In the genomic region with DNA sequence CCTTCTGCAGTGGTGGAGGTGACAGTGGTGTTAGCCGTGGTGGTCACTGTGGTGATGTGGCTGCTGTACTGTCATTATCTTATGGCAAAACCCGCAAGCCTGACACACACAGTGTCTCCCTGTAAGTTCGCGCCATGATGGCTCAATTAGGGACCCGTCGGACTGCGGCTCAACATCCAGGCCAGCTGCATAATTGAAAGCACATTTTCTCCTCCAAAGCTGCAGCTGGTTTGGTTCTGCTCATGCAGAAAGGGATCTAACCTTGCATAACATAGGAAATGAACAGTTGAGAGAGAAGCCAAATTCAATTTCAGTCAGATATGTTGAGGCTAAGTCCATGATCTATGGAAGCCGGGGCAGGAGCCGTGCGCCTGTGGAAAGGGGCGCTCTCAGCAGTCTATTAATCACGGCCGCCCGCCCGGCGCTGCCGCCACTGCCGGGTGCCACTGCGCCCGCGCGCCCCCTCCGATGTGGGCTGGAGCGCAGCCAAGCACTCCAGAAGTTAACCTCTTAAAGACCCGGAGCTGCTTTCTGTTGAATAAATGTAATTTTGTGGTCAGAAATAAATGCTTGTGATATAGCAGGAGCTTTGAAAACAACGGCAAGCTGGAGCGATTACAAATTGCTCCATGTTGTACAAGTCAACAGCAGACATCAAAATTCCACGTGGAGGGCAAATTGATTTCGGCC, we compare ENCODE assay signal across 8 cellular contexts.
A peak's percentile ranks its signal among the peaks of the same experiment; 100 is the strongest.
DNase-seq lines count a peak whose midpoint lies in the region; ATAC-seq and TF ChIP-seq lines count a peak whose summit lies in the region.

No MANE protein-coding gene starts in this region.

- no peaks in the 10 kb centered on the region for H3K27me3 Mint-ChIP-seq in neural crest cell (ENCODE audit: low read depth)
- H3K27me3 Mint-ChIP-seq in CD8-positive, alpha-beta memory T cell = no peaks in the 10 kb centered on the region

- no peaks in the 10 kb centered on the region for H3K36me3 Mint-ChIP-seq in neural crest cell (ENCODE audit: low read depth)
- H3K36me3 Mint-ChIP-seq in CD8-positive, alpha-beta memory T cell = peaks cover 5 to 7% (median 5%) of the 10 kb centered on the region in 3 donors

- CTCF ChIA-PET in CD8-positive, alpha-beta memory T cell (lab: Charles Lee) = interaction anchor here (0.5 kb wide), 1 partner anchor 147 kb away, joined by 3 read pairs; no protein-coding TSS in a partner anchor

- H3K9me3 ChIP-seq in CD8-positive, alpha-beta memory T cell (ENCODE audit: low read length) = no peaks in the 10 kb centered on the region

- H3K9me3 Mint-ChIP-seq in neural crest cell = no peaks in the 10 kb centered on the region
- H3K9me3 Mint-ChIP-seq in CD8-positive, alpha-beta memory T cell = no peaks in the 10 kb centered on the region

- no peak overlapping the region for H3K27ac ChIP-seq in CD8-positive, alpha-beta memory T cell (ENCODE audit: low read depth, low read length)

- peak overlapping the region; percentile 64 for H3K27ac Mint-ChIP-seq in neural crest cell (ENCODE audit: unreplicated experiment)
- no peak overlapping the region for H3K27ac Mint-ChIP-seq in CD8-positive, alpha-beta memory T cell

- POLR2A ChIA-PET in CD8-positive, alpha-beta memory T cell (lab: Charles Lee) = no interaction called here

- H3K4me1 ChIP-seq in CD8-positive, alpha-beta memory T cell (ENCODE audit: insufficient read depth, low read length) = no peaks in the 10 kb centered on the region

- no peak for TF ChIP-seq CTCF in neural crest cell (conservative IDR thresholded peaks at IDR 0.05)

- H3K27me3 ChIP-seq in CD8-positive, alpha-beta memory T cell (ENCODE audit: insufficient read depth, low read length, poor library complexity, severe bottlenecking) = no peaks in the 10 kb centered on the region

- peak; percentile 71 for DNase-seq in DMS79 (lab: John Stamatoyannopoulos, UW)
- DNase-seq in NCI-H2227 (lab: John Stamatoyannopoulos, UW; ENCODE audit: unreplicated experiment) = peak; percentile 90
- DNase-seq in dermis microvascular lymphatic vessel endothelial cell (ENCODE audit: low read depth in 2 of 2) = peak; percentile 16 to 59
- DNase-seq in neural crest cell (ENCODE audit: low read depth, low spot score) = no peak
- DNase-seq in CD8-positive, alpha-beta memory T cell = no peak

- H3K4me1 Mint-ChIP-seq in neural crest cell = no peaks in the 10 kb centered on the region
- H3K4me1 Mint-ChIP-seq in CD8-positive, alpha-beta memory T cell = peaks cover 0 to 16% (median 3%) of the 10 kb centered on the region in 3 donors

- H3K36me3 ChIP-seq in CD8-positive, alpha-beta memory T cell (ENCODE audit: insufficient read depth, low read length) = no peaks in the 10 kb centered on the region

- H3K4me3 Mint-ChIP-seq in neural crest cell = no peak overlapping the region
- no peak overlapping the region for H3K4me3 Mint-ChIP-seq in CD8-positive, alpha-beta memory T cell

- no peak for ATAC-seq in HG02973 (IDR thresholded peaks at IDR 0.05; ENCODE audit: unreplicated experiment)
- no peak for ATAC-seq in GM21515 (IDR thresholded peaks at IDR 0.05; ENCODE audit: unreplicated experiment)
- ATAC-seq in HG02623 (IDR thresholded peaks at IDR 0.05; ENCODE audit: unreplicated experiment) = no peak

- H3K4me3 ChIP-seq in CD8-positive, alpha-beta memory T cell (ENCODE audit: low read length) = no peak overlapping the region

Comparison
In these comparisons a context has a peak if more than half of its experiments do, and no peak if none do; other contexts are left out.
1. DNase-seq: peak in DMS79 (single experiment), NCI-H2227 (single experiment) and dermis microvascular lymphatic vessel endothelial cell (2 of 2); none in neural crest cell (single experiment) and CD8-positive, alpha-beta memory T cell (0 of 5).